Comparison of ENCODE assay signal across 16 cellular contexts in the genomic region with DNA sequence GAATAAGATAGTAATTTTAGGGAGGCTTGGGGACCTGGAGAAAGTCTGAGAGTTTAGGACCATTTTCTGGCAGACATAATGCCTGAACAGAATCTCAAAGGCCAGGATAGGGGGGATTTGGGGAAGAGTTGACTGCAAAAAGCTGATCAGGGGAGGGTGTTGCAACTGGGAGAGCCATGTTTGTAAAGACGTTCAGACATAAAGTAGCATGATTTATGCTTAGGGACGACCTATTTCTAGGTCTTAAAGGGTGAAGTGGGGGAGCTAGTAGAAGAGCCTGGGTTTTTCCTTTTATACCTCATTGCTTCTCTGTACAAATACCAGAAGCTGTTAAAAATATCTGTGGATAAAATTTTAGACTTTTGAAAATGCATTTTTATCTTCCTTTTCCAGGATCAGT.
"Had no signal": no experiment of that assay in that cellular context is flagged by ENCODE, and none has a peak within 500 bp of the region (broad histone marks: within the 10 kb centered on the region; RNA-seq: fewer than 3 reads in every experiment).

No MANE protein-coding gene starts in this region.

- H3K36me3 Mint-ChIP-seq: naive thymus-derived CD4-positive, alpha-beta T cell had no signal

- H3K27ac Mint-ChIP-seq: naive thymus-derived CD4-positive, alpha-beta T cell; type B pancreatic cell had no signal

- H3K4me3 Mint-ChIP-seq: naive thymus-derived CD4-positive, alpha-beta T cell; neural crest cell; type B pancreatic cell had no signal

- H3K27ac ChIP-seq: colonic mucosa, heart right ventricle, left ventricle myocardium inferior, right atrium auricular region, uterus had no signal

- DNase-seq: colonic mucosa; dermis blood vessel endothelial cell; erythroblast; foreskin melanocyte; heart right ventricle; left ventricle myocardium inferior; mesendoderm; naive thymus-derived CD4-positive, alpha-beta T cell; posterior cingulate gyrus; small intestine; stimulated activated CD4-positive, alpha-beta T cell treated with anti-CD3 and anti-CD28 coated beads, Interleukin-12 subunit alpha, Interleukin-12 subunit beta, amount 100 ng/mL, for 4 hours; stimulated activated naive CD4-positive, alpha-beta T cell treated with Interleukin-2 at 50 U/mL for 16 hours; uterus had no signal

- H3K27me3 ChIP-seq: colonic mucosa, heart right ventricle, right atrium auricular region, uterus had no signal

- H3K27me3 Mint-ChIP-seq: type B pancreatic cell had no signal

- H3K9me3 ChIP-seq: colonic mucosa, right atrium auricular region, uterus had no signal

- ATAC-seq: heart right ventricle; naive thymus-derived CD4-positive, alpha-beta T cell had no signal

- H3K4me1 ChIP-seq: colonic mucosa, right atrium auricular region, uterus had no signal
